ENCODE assay signal across 8 cellular contexts in genomic region chr5:176542135-176542595, GRCh38. TPM values are rescaled to one million over a fixed set of nuclear protein-coding genes. Genes with fewer than 3 reads are reported as not detected.
DNase-seq lines count a peak whose midpoint lies in the region; ATAC-seq and TF ChIP-seq lines count a peak whose summit lies in the region.

No MANE protein-coding gene starts in this region.

- no peaks in the 10 kb centered on the region for H3K9me3 ChIP-seq in fibroblast of lung (ENCODE audit: control insufficient read depth, insufficient read depth, low read depth, low read length)

- TF ChIP-seq CTCF in fibroblast of lung (conservative IDR thresholded peaks at IDR 0.05 in 1 of 2, IDR thresholded peaks at IDR 0.05 in 1 of 2; ENCODE audit: low read depth in 1 of 2, low read length in 2 of 2) = no peak
- no peak for TF ChIP-seq CTCF in progenitor cell of endocrine pancreas (IDR thresholded peaks at IDR 0.05; ENCODE audit: unreplicated experiment)

- peak; percentile 37 to 40 for DNase-seq in NOMO-1 (lab: John Stamatoyannopoulos, UW; ENCODE audit: unreplicated experiment in 2 of 2)
- no peak for DNase-seq in NOMO-1 treated with dmso at 0.1 percent for 144 hours (lab: John Stamatoyannopoulos, UW; ENCODE audit: unreplicated experiment)
- peak; percentile 80 for DNase-seq in activated CD8-positive, alpha-beta T cell treated with anti-CD3 and anti-CD28 coated beads, Interleukin-2, amount 10 ng/mL, durations not matched to agents 7 days and 5 days
- DNase-seq in fibroblast of lung (ENCODE audit: low read depth in 2 of 2) = no peak
- DNase-seq in progenitor cell of endocrine pancreas (ENCODE audit: low spot score, unreplicated experiment) = no peak
- DNase-seq in iPS-NIHi11 (ENCODE audit: low spot score) = no peak

- POLR2A ChIA-PET in activated CD8-positive, alpha-beta T cell treated with anti-CD3 and anti-CD28 coated beads, Interleukin-2, amount 10 ng/mL, durations not matched to agents 7 days and 5 days (lab: Charles Lee) = interaction anchor here (1.0 to 3.2 kb wide), 5 partner anchors 8 to 822 kb away, joined by 3 to 35 read pairs (median 14); partner anchors contain the start of gene CLTB

- no peak overlapping the region for H3K27ac ChIP-seq in fibroblast of lung (ENCODE audit: insufficient read depth, low read length)

- peak; percentile 9 for ATAC-seq in activated CD8-positive, alpha-beta T cell treated with anti-CD3 and anti-CD28 coated beads, Interleukin-2, amount 10 ng/mL, durations not matched to agents 7 days and 5 days
- no peak for ATAC-seq in HG02885 (IDR thresholded peaks at IDR 0.05; ENCODE audit: poor library complexity, unreplicated experiment)
- no peak for ATAC-seq in HG02981 (IDR thresholded peaks at IDR 0.05; ENCODE audit: unreplicated experiment)

- peak overlapping the region; percentile 86 for H3K4me3 Mint-ChIP-seq in activated CD8-positive, alpha-beta T cell treated with anti-CD3 and anti-CD28 coated beads, Interleukin-2, amount 10 ng/mL, durations not matched to agents 7 days and 5 days
- H3K4me3 Mint-ChIP-seq in progenitor cell of endocrine pancreas (ENCODE audit: low read depth) = peak overlapping the region; percentile 73

- H3K36me3 ChIP-seq in fibroblast of lung (ENCODE audit: control insufficient read depth, insufficient read depth, low read length) = no peaks in the 10 kb centered on the region

- H3K9ac ChIP-seq in fibroblast of lung (ENCODE audit: insufficient read depth, low read length) = no peak overlapping the region

- H3K4me2 ChIP-seq in fibroblast of lung (ENCODE audit: extremely low read depth, insufficient read depth, low read length) = peak overlapping the region; percentile 87

- H4K20me1 ChIP-seq in fibroblast of lung (ENCODE audit: control insufficient read depth, extremely low read depth, insufficient read depth, low read length) = no peaks in the 10 kb centered on the region

- peaks cover 8% of the 10 kb centered on the region for H3K4me1 ChIP-seq in fibroblast of lung (ENCODE audit: control insufficient read depth, extremely low read depth, insufficient read depth, low read length)

- no peaks in the 10 kb centered on the region for H3K27me3 ChIP-seq in fibroblast of lung (ENCODE audit: control insufficient read depth, insufficient read depth, low read length)

- peak overlapping the region; percentile 40 to 66 (median 52) for H3K4me3 ChIP-seq in fibroblast of lung (replicated peaks in 1 of 4; ENCODE audit: control extremely low read depth in 1 of 4, insufficient read depth in 1 of 4, low read depth in 3 of 4, low read length in 4 of 4)

- H3K27me3 Mint-ChIP-seq in activated CD8-positive, alpha-beta T cell treated with anti-CD3 and anti-CD28 coated beads, Interleukin-2, amount 10 ng/mL, durations not matched to agents 7 days and 5 days (ENCODE audit: low read depth) = no peaks in the 10 kb centered on the region
- H3K27me3 Mint-ChIP-seq in progenitor cell of endocrine pancreas = peaks cover 5% of the 10 kb centered on the region

- H2AFZ ChIP-seq in fibroblast of lung (ENCODE audit: low read length) = peak overlapping the region; percentile 47

- no peaks in the 10 kb centered on the region for H3K9me3 Mint-ChIP-seq in activated CD8-positive, alpha-beta T cell treated with anti-CD3 and anti-CD28 coated beads, Interleukin-2, amount 10 ng/mL, durations not matched to agents 7 days and 5 days (ENCODE audit: insufficient read depth)
- no peaks in the 10 kb centered on the region for H3K9me3 Mint-ChIP-seq in progenitor cell of endocrine pancreas (ENCODE audit: low read depth)

- H3K36me3 Mint-ChIP-seq in activated CD8-positive, alpha-beta T cell treated with anti-CD3 and anti-CD28 coated beads, Interleukin-2, amount 10 ng/mL, durations not matched to agents 7 days and 5 days (ENCODE audit: low read depth) = peaks cover 24% of the 10 kb centered on the region
- no peaks in the 10 kb centered on the region for H3K36me3 Mint-ChIP-seq in progenitor cell of endocrine pancreas (ENCODE audit: insufficient read depth)

- CTCF ChIA-PET in activated CD8-positive, alpha-beta T cell treated with anti-CD3 and anti-CD28 coated beads, Interleukin-2, amount 10 ng/mL, durations not matched to agents 7 days and 5 days (lab: Charles Lee) = interaction anchor here (0.6 to 4.7 kb wide), 10 partner anchors 9 to 126 kb away, joined by 3 to 39 read pairs (median 7); partner anchors contain the start of genes CLTB and FAF2

- peak overlapping the region; percentile 92 for H3K27ac Mint-ChIP-seq in activated CD8-positive, alpha-beta T cell treated with anti-CD3 and anti-CD28 coated beads, Interleukin-2, amount 10 ng/mL, durations not matched to agents 7 days and 5 days
- peak overlapping the region; percentile 85 for H3K27ac Mint-ChIP-seq in progenitor cell of endocrine pancreas

- peaks cover 68% of the 10 kb centered on the region for H3K4me1 Mint-ChIP-seq in activated CD8-positive, alpha-beta T cell treated with anti-CD3 and anti-CD28 coated beads, Interleukin-2, amount 10 ng/mL, durations not matched to agents 7 days and 5 days (ENCODE audit: low read depth)
- H3K4me1 Mint-ChIP-seq in progenitor cell of endocrine pancreas (ENCODE audit: low read depth) = peaks cover 17% of the 10 kb centered on the region

- no peaks in the 10 kb centered on the region for H3K79me2 ChIP-seq in fibroblast of lung (ENCODE audit: control insufficient read depth, insufficient read depth, low read length)

RNA-seq across cellular contexts. Expression of gene RNF44, which starts 5.0 kb away (rescaled TPM):
- 10 to 100 TPM; 88.3 to 92.7 TPM for total RNA-seq in activated CD8-positive, alpha-beta T cell treated with anti-CD3 and anti-CD28 coated beads, Interleukin-2, amount 10 ng/mL, durations not matched to agents 7 days and 5 days
- total RNA-seq in fibroblast of lung (2.3 and 2.6 TPM in 2 replicates), progenitor cell of endocrine pancreas (153 and 156 TPM in 2 replicates)
- polyA plus RNA-seq in fibroblast of lung = 1.4 and 2.4 TPM in 2 replicates
- polyA plus RNA-seq in fibroblast of lung (2012) = 4.5 and 5.1 TPM in 2 replicates
- polyA minus RNA-seq in fibroblast of lung (ENCODE audit: low replicate concordance) = 3.4 and 5.1 TPM in 2 replicates

RNA-seq across cellular contexts. Expression of gene CDHR2, which starts 7.0 kb away (rescaled TPM):
- total RNA-seq in activated CD8-positive, alpha-beta T cell treated with anti-CD3 and anti-CD28 coated beads, Interleukin-2, amount 10 ng/mL, durations not matched to agents 7 days and 5 days = 1 to 10 TPM; 2.1 to 2.2 TPM
- total RNA-seq in fibroblast of lung (under 0.01 TPM in 1 of 2 replicates, not detected in the other), progenitor cell of endocrine pancreas (1.5 and 1.6 TPM in 2 replicates)
- not detected in 2 replicates for polyA plus RNA-seq in fibroblast of lung
- 0.25 and 0.44 TPM in 2 replicates for polyA plus RNA-seq in fibroblast of lung (2012)
- polyA minus RNA-seq in fibroblast of lung (ENCODE audit: low replicate concordance) = not detected in 2 replicates

Comparison
In these comparisons a context has a peak if more than half of its experiments do, and no peak if none do; other contexts are left out.
1. DNase-seq: peak in NOMO-1 (2 of 2) and activated CD8-positive, alpha-beta T cell treated with anti-CD3 and anti-CD28 coated beads, Interleukin-2, amount 10 ng/mL, durations not matched to agents 7 days and 5 days (single experiment); none in NOMO-1 treated with dmso at 0.1 percent for 144 hours (single experiment), fibroblast of lung (0 of 2), progenitor cell of endocrine pancreas (single experiment) and iPS-NIHi11 (single experiment).
2. RNA of gene RNF44, which starts 5.0 kb away (total RNA-seq): 153 to 156 TPM in progenitor cell of endocrine pancreas and 88.3 to 92.7 TPM in activated CD8-positive, alpha-beta T cell treated with anti-CD3 and anti-CD28 coated beads, Interleukin-2, amount 10 ng/mL, durations not matched to agents 7 days and 5 days; 2.3 to 2.6 TPM in fibroblast of lung; every median in the first group is over 10 times any median in the second.